12 cellular contexts compared by ENCODE assay signal in the genomic region with DNA sequence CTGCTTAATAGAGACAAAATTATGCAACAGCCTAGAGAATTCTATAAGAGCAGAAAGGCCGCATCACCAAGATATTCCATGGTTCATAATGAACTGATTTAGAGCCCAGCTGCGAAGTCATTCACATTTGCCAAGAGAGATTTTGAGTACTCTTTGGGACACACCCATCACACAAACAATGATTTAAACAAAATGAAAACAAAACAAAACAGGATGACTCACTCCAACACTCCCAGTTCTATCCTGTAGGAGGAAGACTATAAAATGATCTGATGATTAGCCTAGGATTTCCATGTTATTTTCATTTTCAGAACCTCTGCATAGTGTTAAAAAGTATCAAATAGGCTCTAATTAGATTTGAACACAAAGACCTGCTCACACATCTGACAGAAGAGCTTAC.
DNase-seq lines count a peak whose midpoint lies in the region; ATAC-seq and TF ChIP-seq lines count a peak whose summit lies in the region.
"Had no signal": no experiment of that assay in that cellular context is flagged by ENCODE, and none has a peak within 500 bp of the region (broad histone marks: within the 10 kb centered on the region; RNA-seq: fewer than 3 reads in every experiment).

No MANE protein-coding gene starts in this region.

- ATAC-seq in activated CD4-positive, CD25-positive, alpha-beta regulatory T cell treated with anti-CD3 and anti-CD28 coated beads, Interleukin-2, amount 50 U/mL, for 24 hours = no peak
- ATAC-seq: GM23338; stimulated activated naive CD8-positive, alpha-beta T cell treated with anti-CD3 and anti-CD28 coated beads, Interleukin-15, amount 100 ng/mL, for 72 hours had no signal

- H3K36me3 ChIP-seq in tibial nerve (peaks cover 0 to 10% (median 0%) of the 10 kb centered on the region in 3 donors), H7 (replicated peaks; ENCODE audit: control insufficient read depth, insufficient read depth, low read length) (no peaks in the 10 kb centered on the region)

- no peaks in the 10 kb centered on the region for H3K9me3 ChIP-seq in tibial nerve

- H3K4me1 ChIP-seq in tibial nerve = peaks cover 0 to 23% (median 4%) of the 10 kb centered on the region in 4 donors

- 34 to 35% methylated on average over 2 of the region's 2 CpGs for WGBS in tibial nerve, 2 donors

- no peak for TF ChIP-seq POLR2A in tibial nerve (IDR thresholded peaks at IDR 0.05)

- peak in 1 of 2 donors; percentile 17 for TF ChIP-seq EP300 in tibial nerve (IDR thresholded peaks at IDR 0.05)

- TF ChIP-seq CTCF in tibial nerve (IDR thresholded peaks at IDR 0.05) (peak in 3 of 5 experiments; percentile 12 to 32 (median 25)), coronary artery (IDR thresholded peaks at IDR 0.05) (no peak)

- H3K27ac ChIP-seq in tibial nerve = peak overlapping the region in 2 of 4 donors; percentile 42 to 60
- H3K27ac ChIP-seq in coronary artery = no peak overlapping the region

- H3K4me3 ChIP-seq in tibial nerve = no peak overlapping the region
- H3K4me3 ChIP-seq in coronary artery = no peak overlapping the region
- H3K4me3 ChIP-seq in H7 (ENCODE audit: insufficient read depth, low read depth, low read length) = no peak overlapping the region
- H3K4me3 ChIP-seq: GM23338, smooth muscle cell had no signal

- H3K27me3 ChIP-seq in tibial nerve = no peaks in the 10 kb centered on the region
- no peaks in the 10 kb centered on the region for H3K27me3 ChIP-seq in H7 (ENCODE audit: control insufficient read depth, insufficient read depth, low read length)

- DNase-seq in NCI-H2081 (lab: John Stamatoyannopoulos, UW) = peak; percentile 22 to 53
- no peak for DNase-seq in NCI-H2081 treated with DMSO at 0.1 percent for 48 hours (lab: John Stamatoyannopoulos, UW)
- peak; percentile 11 for DNase-seq in astrocyte of the hippocampus (ENCODE audit: low read depth, low spot score)
- DNase-seq in glomerular endothelial cell (ENCODE audit: extremely low read depth, low read depth, low spot score) = peak; percentile 27
- no peak for DNase-seq in tibial nerve (ENCODE audit: low spot score in 2 of 2)
- DNase-seq in coronary artery (ENCODE audit: low spot score) = no peak
- no peak for DNase-seq in H7
- DNase-seq: activated CD4-positive, alpha-beta memory T cell treated with anti-CD3 and anti-CD28 coated beads for 36 hours; stimulated activated naive CD8-positive, alpha-beta T cell treated with anti-CD3 and anti-CD28 coated beads, Interleukin-15, amount 100 ng/mL, for 72 hours had no signal

Comparison
In these comparisons a context has a peak if more than half of its experiments do, and no peak if none do; other contexts are left out.
1. DNase-seq: peak in NCI-H2081 (2 of 2), astrocyte of the hippocampus (single experiment) and glomerular endothelial cell (single experiment); none in NCI-H2081 treated with DMSO at 0.1 percent for 48 hours (single experiment), tibial nerve (0 of 2), coronary artery (single experiment) and H7 (single experiment).